In the genomic region with DNA sequence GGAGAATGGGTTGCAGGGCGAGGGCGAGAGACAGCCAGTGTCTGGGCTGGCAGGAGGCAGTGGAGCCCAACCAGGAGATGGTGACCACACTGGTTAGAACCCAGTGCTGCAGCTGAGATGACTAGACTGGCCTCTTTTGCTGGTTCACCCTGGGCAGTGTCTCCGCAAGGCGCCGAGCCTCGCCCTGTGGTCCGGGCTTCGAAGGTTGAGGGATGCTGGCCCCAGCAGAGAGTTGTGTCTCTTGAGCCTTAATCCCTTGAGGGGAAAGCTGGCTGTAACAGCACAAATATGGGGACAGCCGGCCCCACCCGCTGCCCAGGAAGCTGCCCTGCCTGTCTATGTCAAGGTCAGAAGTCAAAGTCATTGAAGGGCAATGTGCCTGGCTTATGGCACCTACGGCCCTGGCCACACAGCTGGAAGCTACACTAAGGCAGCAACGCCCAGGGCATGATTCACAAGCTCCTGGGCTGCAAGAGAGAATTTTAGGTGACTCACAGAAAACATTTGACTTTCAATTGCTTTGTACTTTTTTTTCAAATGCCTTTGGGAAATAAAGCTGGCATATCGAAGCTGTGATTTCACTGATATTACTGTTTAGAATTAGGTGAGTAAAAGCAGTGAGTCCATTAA, we compare ENCODE assay signal across 2 cellular contexts.
TF ChIP-seq lines count a peak whose summit lies in the region.

No MANE protein-coding gene starts in this region.

TF ChIP-seq in IMR-90, 13 proteins besides CTCF, POLR2A, EP300 and RAD21:
- TF ChIP-seq ELK1 (IDR thresholded peaks at IDR 0.05; ENCODE audit: borderline replicate concordance, low read depth, low read length) (no peak), FOS (IDR thresholded peaks at IDR 0.05; ENCODE audit: low read depth, low read length) (peak; percentile 52)

TF ChIP-seq in HepG2, 621 proteins besides CTCF, POLR2A, EP300 and RAD21:
- peak; percentile 55; the same call in 1 of the 2 replicates for TF ChIP-seq NR2F6 (IDR thresholded peaks at IDR 0.05)
- peak; percentile 53; the same call in 1 of the 2 replicates for TF ChIP-seq NR2F6 (CRISPR knock-in tag; IDR thresholded peaks at IDR 0.05)
- peak; percentile 79 for TF ChIP-seq HHEX (CRISPR knock-in tag; IDR thresholded peaks at IDR 0.05)
- 0 out of 2 replicates have a peak, but pooled peaks have one; percentile 31 for TF ChIP-seq ESRRA (CRISPR knock-in tag; IDR thresholded peaks at IDR 0.05; ENCODE audit: low read depth)
- no peak for TF ChIP-seq TAF15 (IDR thresholded peaks at IDR 0.05; ENCODE audit: low read depth, low read length, poor library complexity, severe bottlenecking)
- peak; percentile 31; the same call in 1 of the 2 replicates for TF ChIP-seq FOSL2 (CRISPR knock-in tag; IDR thresholded peaks at IDR 0.05)
- TF ChIP-seq NR2F1 (CRISPR knock-in tag; IDR thresholded peaks at IDR 0.05), result peak; percentile 19 to 43; a peak in 2 of 4 replicates
- TF ChIP-seq ZSCAN9 (CRISPR knock-in tag; IDR thresholded peaks at IDR 0.05; ENCODE audit: borderline replicate concordance), result no peak
- peak; percentile 45; the same call in 1 of the 2 replicates for TF ChIP-seq TBX3 (IDR thresholded peaks at IDR 0.05; ENCODE audit: borderline replicate concordance)
